ENCODE assay signal across 14 cellular contexts in genomic region chr20:7856756-7857155, GRCh38.
A peak's percentile ranks its signal among the peaks of the same experiment; 100 is the strongest.
DNase-seq lines count a peak whose midpoint lies in the region; FAIRE-seq and TF ChIP-seq lines count a peak whose summit lies in the region.
"Had no signal": no experiment of that assay in that cellular context is flagged by ENCODE, and none has a peak within 500 bp of the region (broad histone marks: within the 10 kb centered on the region; RNA-seq: fewer than 3 reads in every experiment).

No MANE protein-coding gene starts in this region.

- peak; percentile 49 for DNase-seq in NOMO-1 treated with DMSO at 0.1 percent for 48 hours (lab: John Stamatoyannopoulos, UW; ENCODE audit: unreplicated experiment)
- no peak for DNase-seq in NOMO-1 treated with dmso at 0.1 percent for 144 hours (lab: John Stamatoyannopoulos, UW; ENCODE audit: unreplicated experiment)
- DNase-seq in RKO (ENCODE audit: low spot score), result peak; percentile 79
- peak; percentile 52 for DNase-seq in fibroblast of gingiva (ENCODE audit: low read depth)
- no peak for DNase-seq in smooth muscle cell (lab: John Stamatoyannopoulos, UW; ENCODE audit: unreplicated experiment)
- no peak for DNase-seq in ureter (ENCODE audit: low spot score)
- DNase-seq in HTR-8/SVneo (ENCODE audit: insufficient read length, low spot score), result no peak
- no peak for DNase-seq in Peyer's patch
- DNase-seq: activated B cell treated with CpG ODN at 0.5 μM for 24 hours; activated T-cell treated with anti-CD3 and anti-CD28 coated beads, Interleukin-2, amount 50 U/mL, for 48 hours; NCI-H1930; PC-9 had no signal

- H3K9ac ChIP-seq in smooth muscle cell (ENCODE audit: low read depth), result peak overlapping the region; percentile 22
- H3K9ac ChIP-seq: neural progenitor cell had no signal

- H3K36me3 ChIP-seq in smooth muscle cell (ENCODE audit: low read depth) (no peaks in the 10 kb centered on the region), Peyer's patch (no peaks in the 10 kb centered on the region)
- H3K36me3 ChIP-seq: neural progenitor cell had no signal

- H3K4me1 ChIP-seq in smooth muscle cell (ENCODE audit: low read depth) (no peaks in the 10 kb centered on the region), Peyer's patch (no peaks in the 10 kb centered on the region)
- H3K4me1 ChIP-seq: neural progenitor cell had no signal

- no peaks in the 10 kb centered on the region for H3K9me3 ChIP-seq in smooth muscle cell (replicated peaks; ENCODE audit: low read depth)
- H3K9me3 ChIP-seq in Peyer's patch, result no peaks in the 10 kb centered on the region

- FAIRE-seq in HTR-8/SVneo (lab: Jason Lieb, UNC), result no peak
- FAIRE-seq: A204.1 had no signal

- 23% methylated on average over 2 of the region's 2 CpGs for WGBS in smooth muscle cell (ENCODE audit: low lambda C conversion rate)

- no peaks in the 10 kb centered on the region for H3K79me2 ChIP-seq in smooth muscle cell (ENCODE audit: low read depth)

- no peak for TF ChIP-seq POLR2A in Peyer's patch (IDR thresholded peaks at IDR 0.05)

- H2AFZ ChIP-seq in smooth muscle cell (ENCODE audit: low read depth), result no peak overlapping the region
- H2AFZ ChIP-seq: neural progenitor cell, PC-9 had no signal

- H3K4me3 ChIP-seq in smooth muscle cell, result no peak overlapping the region
- no peak overlapping the region for H3K4me3 ChIP-seq in Peyer's patch
- H3K4me3 ChIP-seq: neural progenitor cell, PC-9 had no signal

- H3K27me3 ChIP-seq in smooth muscle cell (ENCODE audit: low read depth), result no peaks in the 10 kb centered on the region
- no peaks in the 10 kb centered on the region for H3K27me3 ChIP-seq in Peyer's patch
- H3K27me3 ChIP-seq: neural progenitor cell had no signal

- peak overlapping the region; percentile 34 for H3K27ac ChIP-seq in smooth muscle cell (ENCODE audit: low read depth)
- H3K27ac ChIP-seq in Peyer's patch, result no peak overlapping the region
- H3K27ac ChIP-seq: neural progenitor cell, PC-9 had no signal

- no peaks in the 10 kb centered on the region for H3F3A ChIP-seq in smooth muscle cell (ENCODE audit: low read depth)

- H4K20me1 ChIP-seq in smooth muscle cell (ENCODE audit: low read depth), result no peaks in the 10 kb centered on the region

- TF ChIP-seq CTCF in smooth muscle cell (IDR thresholded peaks at IDR 0.05; ENCODE audit: borderline replicate concordance, insufficient read depth, poor library complexity, severe bottlenecking) (no peak), Peyer's patch (IDR thresholded peaks at IDR 0.05) (no peak)

- no peak overlapping the region for H3K4me2 ChIP-seq in smooth muscle cell
- H3K4me2 ChIP-seq: neural progenitor cell, PC-9 had no signal

Comparison
In these comparisons a context has a peak if more than half of its experiments do, and no peak if none do; other contexts are left out.
1. DNase-seq: peak in NOMO-1 treated with DMSO at 0.1 percent for 48 hours (single experiment), RKO (single experiment) and fibroblast of gingiva (single experiment); none in NOMO-1 treated with dmso at 0.1 percent for 144 hours (single experiment), smooth muscle cell (single experiment), ureter (single experiment), HTR-8/SVneo (single experiment) and Peyer's patch (0 of 3).